ENCODE assay signal across 8 cellular contexts in genomic region chr10:96831867-96832720, GRCh38. TPM values are rescaled to one million over a fixed set of nuclear protein-coding genes. Genes with fewer than 3 reads are reported as not detected.
DNase-seq lines count a peak whose midpoint lies in the region; ATAC-seq and TF ChIP-seq lines count a peak whose summit lies in the region.

LCOR (plus strand) TSS chr10:96832298; CDS start chr10:96949058, 116,760 bp downstream.

- peak within 1 kb of the TSS; percentile 88 for H2AFZ ChIP-seq in mammary epithelial cell (ENCODE audit: low read depth, low read length)

- dilution Hi-C loops in mammary epithelial cell (cut with HindIII; ENCODE audit: low sequenced_read_pairs): no loop called here

- peaks cover 3% of the 10 kb centered on the region for H3K36me3 ChIP-seq in mammary epithelial cell (ENCODE audit: insufficient read depth, low read length)

- H3K9me3 Mint-ChIP-seq in WTC11 (no peaks in the 10 kb centered on the region), immature natural killer cell (no peaks in the 10 kb centered on the region)

- H3K27ac Mint-ChIP-seq in WTC11: peak within 1 kb of the TSS; percentile 98
- H3K27ac Mint-ChIP-seq in immature natural killer cell: peak within 1 kb of the TSS; percentile 95 to 98 (median 97)

- H3K4me1 ChIP-seq in mammary epithelial cell (ENCODE audit: insufficient read depth, low read length): peaks cover 8% of the 10 kb centered on the region

- TF ChIP-seq CTCF in WTC11 (IDR thresholded peaks at IDR 0.05) (no peak), mammary epithelial cell (conservative IDR thresholded peaks at IDR 0.05 in 1 of 2, IDR thresholded peaks at IDR 0.05 in 1 of 2; ENCODE audit: extremely low read depth in 1 of 2, insufficient read depth in 1 of 2, low read depth in 1 of 2, low read length in 2 of 2) (no peak)

- H3K27me3 ChIP-seq in mammary epithelial cell (ENCODE audit: insufficient read depth, low read length): no peaks in the 10 kb centered on the region

- H3K79me2 ChIP-seq in mammary epithelial cell (ENCODE audit: insufficient read depth, low read length): peaks cover 45% of the 10 kb centered on the region

- H3K4me1 Mint-ChIP-seq in WTC11 (peaks cover 40% of the 10 kb centered on the region), immature natural killer cell (peaks cover 48 to 56% of the 10 kb centered on the region in 2 donors)

- H3K9ac ChIP-seq in mammary epithelial cell (ENCODE audit: insufficient read depth, low read length): peak within 1 kb of the TSS; percentile 80

- H3K4me3 Mint-ChIP-seq in WTC11 (peak within 1 kb of the TSS; percentile 90), immature natural killer cell (peak within 1 kb of the TSS; percentile 89 to 98 (median 93))

- in situ Hi-C loops in mammary epithelial cell (cut with MboI; ENCODE audit: low sequenced_read_pairs in 2 of 2): loop anchor here in 1 of 2 donors (25.0 kb wide), 1 partner anchor 445 kb away; no protein-coding TSS in a partner anchor

- peaks cover 11% of the 10 kb centered on the region for H3K27me3 Mint-ChIP-seq in WTC11 (ENCODE audit: low read depth)
- peaks cover 14 to 16% (median 15%) of the 10 kb centered on the region in 3 donors for H3K27me3 Mint-ChIP-seq in immature natural killer cell (ENCODE audit: low read depth in 3 of 3)

- peak within 1 kb of the TSS; percentile 75 for H3K27ac ChIP-seq in mammary epithelial cell (ENCODE audit: insufficient read depth, low read depth, low read length)

- peak; percentile 76 for DNase-seq in A172 (ENCODE audit: low spot score)
- peak; percentile 65 for DNase-seq in NCI-H2171 treated with DMSO at 0.1 percent for 48 hours (lab: John Stamatoyannopoulos, UW)
- peak; percentile 81 for DNase-seq in WTC11 (ENCODE audit: low spot score)
- peak; percentile 86 for DNase-seq in mammary epithelial cell
- DNase-seq in immature natural killer cell: peak; percentile 81 to 88 (median 88)
- DNase-seq in smooth muscle cell of the brain vasculature (ENCODE audit: low read depth, low spot score): peak; percentile 46

- H3K36me3 Mint-ChIP-seq in WTC11 (peaks cover 2% of the 10 kb centered on the region; the same call in 1 of the 2 replicates), immature natural killer cell (no peaks in the 10 kb centered on the region)

- no peaks in the 10 kb centered on the region for H3K9me3 ChIP-seq in mammary epithelial cell (replicated peaks; ENCODE audit: insufficient read depth, low read length)

- H4K20me1 ChIP-seq in mammary epithelial cell (ENCODE audit: insufficient read depth, low read length): no peaks in the 10 kb centered on the region

- no TSS peak for BruUV-seq in mammary epithelial cell (replicated peaks; lab: Mats Ljungman, UMichigan)

- ATAC-seq in GM18520 (IDR thresholded peaks at IDR 0.05; ENCODE audit: unreplicated experiment): peak; percentile 45
- ATAC-seq in HG03045 (IDR thresholded peaks at IDR 0.05; ENCODE audit: unreplicated experiment): peak; percentile 65
- peak; percentile 65 for ATAC-seq in WTC11

- WGBS in mammary epithelial cell (ENCODE audit: low coverage, missing lambda C conversion rate): 0% methylated on average over 4 of the region's 112 CpGs

- peak within 1 kb of the TSS; percentile 91 for H3K4me2 ChIP-seq in mammary epithelial cell (ENCODE audit: insufficient read depth, low read depth, low read length)

- H3K4me3 ChIP-seq in mammary epithelial cell (replicated peaks in 1 of 3; ENCODE audit: insufficient read depth in 1 of 3, low read depth in 2 of 3, low read length in 3 of 3): peak within 1 kb of the TSS; percentile 78 to 92 (median 79)

- CTCF ChIA-PET in WTC11 (lab: Charles Lee): interaction anchor here (1.0 to 1.6 kb wide), 7 partner anchors 13 to 241 kb away, joined by 3 to 8 read pairs (median 3); no protein-coding TSS in a partner anchor
- CTCF ChIA-PET in mammary epithelial cell (lab: Charles Lee; ENCODE audit: low non-redundant PET): no interaction called here

- intact Hi-C loops in mammary epithelial cell (cut with micrococcal nuclease): loop anchor here (1.0 to 5.0 kb wide), 4 partner anchors 193 to 457 kb away; partner anchors contain the start of genes TLL2 and TM9SF3

- POLR2A ChIA-PET in WTC11 (lab: Charles Lee): no interaction called here

TF ChIP-seq in WTC11, 78 proteins besides CTCF, POLR2A, EP300 and RAD21 (continues in another document):
- TF ChIP-seq ZNF281 (CRISPR knock-in tag; IDR thresholded peaks at IDR 0.05) (no peak), CREB1 (CRISPR knock-in tag; IDR thresholded peaks at IDR 0.05) (no peak), AR (CRISPR knock-in tag; IDR thresholded peaks at IDR 0.05) (no peak), MLX (CRISPR knock-in tag; IDR thresholded peaks at IDR 0.05) (no peak), MYBL2 (CRISPR knock-in tag; IDR thresholded peaks at IDR 0.05) (peak; percentile 65; the same call in 1 of the 2 replicates), JUN (CRISPR knock-in tag; IDR thresholded peaks at IDR 0.05) (0 out of 2 replicates have a peak, but pooled peaks have one; percentile 20), CBFB (CRISPR knock-in tag; IDR thresholded peaks at IDR 0.05; ENCODE audit: low read depth) (no peak), NFE2L1 (CRISPR knock-in tag; IDR thresholded peaks at IDR 0.05) (no peak), OVOL2 (CRISPR knock-in tag; IDR thresholded peaks at IDR 0.05; ENCODE audit: borderline replicate concordance) (no peak), NR1H2 (CRISPR knock-in tag; IDR thresholded peaks at IDR 0.05) (no peak), NFATC4 (CRISPR knock-in tag; IDR thresholded peaks at IDR 0.05) (peak; percentile 28; the same call in 1 of the 2 replicates), GRHL2 (CRISPR knock-in tag; IDR thresholded peaks at IDR 0.05; ENCODE audit: insufficient replicate concordance, severe bottlenecking) (no peak), KAT7 (CRISPR knock-in tag; IDR thresholded peaks at IDR 0.05; ENCODE audit: borderline replicate concordance) (peak; percentile 21; the same call in 1 of the 2 replicates), SP1 (CRISPR knock-in tag; conservative IDR thresholded peaks at IDR 0.05) (peak; percentile 16; the same call in 1 of the 2 replicates), ATF1 (CRISPR knock-in tag; IDR thresholded peaks at IDR 0.05) (no peak), MAX (CRISPR knock-in tag; IDR thresholded peaks at IDR 0.05) (peak; percentile 30; the same call in 1 of the 2 replicates)

RNA-seq across cellular contexts. Expression of gene LCOR, which starts in this region (rescaled TPM):
- 15.4 and 15.8 TPM in 2 replicates for total RNA-seq in A172 (2014; rRNA removed; shearing (Covaris generic))
- total RNA-seq in WTC11 (2021): 23.9 to 28.1 TPM (median 24.2 TPM) in 3 replicates
- total RNA-seq in mammary epithelial cell: 10 to 100 TPM; 32.3 to 41.3 TPM
- 8.0 TPM for polyA plus RNA-seq in mammary epithelial cell
- polyA minus RNA-seq in mammary epithelial cell: 35.0 TPM
- 10 to 100 TPM; 14.1 to 35.1 (median 27.0) TPM for polyA plus RNA-seq in immature natural killer cell

Comparison
In these comparisons a context has a peak if more than half of its experiments do, and no peak if none do; other contexts are left out.
1. Peak in every context shown above with its lines: DNase-seq, ATAC-seq, H3K4me3 ChIP-seq and H3K27ac ChIP-seq.